Comparison of ENCODE assay signal across 24 cellular contexts in the genomic region with DNA sequence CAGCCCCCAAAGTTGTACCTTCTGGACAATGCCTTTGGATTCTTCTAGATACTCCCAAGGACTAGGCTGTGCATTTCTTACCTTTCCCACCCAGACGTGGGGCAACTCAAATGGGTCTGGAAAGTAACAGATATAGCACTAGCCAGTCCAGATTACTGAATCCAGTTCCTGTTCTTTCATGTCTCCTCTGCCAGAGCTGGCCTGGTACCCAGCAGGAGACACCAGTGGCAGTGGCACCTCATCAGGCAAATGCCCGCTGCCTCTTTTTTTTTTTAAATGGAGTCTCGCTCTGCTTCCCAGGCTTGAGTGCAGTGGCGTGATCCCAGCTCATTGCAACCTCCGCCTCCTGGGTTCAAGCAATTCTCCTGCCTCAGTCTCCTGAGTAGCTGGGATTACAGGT.
"Had no signal": no experiment of that assay in that cellular context is flagged by ENCODE, and none has a peak within 500 bp of the region (broad histone marks: within the 10 kb centered on the region; RNA-seq: fewer than 3 reads in every experiment).

No MANE protein-coding gene starts in this region.

- H3K27me3 Mint-ChIP-seq: activated CD8-positive, alpha-beta memory T cell treated with anti-CD3 and anti-CD28 coated beads, Interleukin-2, amount 10 ng/mL, durations not matched to agents 7 days and 5 days; activated naive CD4-positive, alpha-beta T cell treated with anti-CD3 and anti-CD28 coated beads, Interleukin-2, amount 50 U/mL, for 24 hours; activated T-cell treated with anti-CD3 and anti-CD28 coated beads, Interleukin-2, amount 50 U/mL, for 24 hours had no signal

- DNase-seq: activated CD4-positive, alpha-beta T cell treated with anti-CD3 and anti-CD28 coated beads for 48 hours; activated CD4-positive, alpha-beta T cell treated with anti-CD3 and anti-CD28 coated beads, Interleukin-2, amount 50 U/mL, for 48 hours; activated CD4-positive, CD25-positive, alpha-beta regulatory T cell treated with anti-CD3 and anti-CD28 coated beads, Interleukin-2, amount 50 U/mL, for 72 hours; activated CD8-positive, alpha-beta memory T cell treated with anti-CD3 and anti-CD28 coated beads, Interleukin-2, amount 10 ng/mL, durations not matched to agents 7 days and 5 days; activated effector memory CD4-positive, alpha-beta T cell treated with Interleukin-2 at 50 U/mL for 16 hours; activated naive CD4-positive, alpha-beta T cell; activated T-cell treated with anti-CD3 and anti-CD28 coated beads, Interleukin-2, amount 50 U/mL, for 24 hours; aorta; central memory CD4-positive, alpha-beta T cell; KG1; NCI-H1048; NCI-H146; NCI-H187 treated with DMSO at 0.1 percent for 48 hours; NCI-H2081 treated with DMSO at 0.1 percent for 48 hours; NCI-H2227 treated with DMSO at 0.1 percent for 48 hours; NCI-H446 treated with DMSO at 0.1 percent for 48 hours; NCI-H524 treated with DMSO at 0.1 percent for 48 hours; NCI-H774; PC-9; SK-N-SH; SW 1271 had no signal

- H3K27ac Mint-ChIP-seq: activated CD8-positive, alpha-beta memory T cell treated with anti-CD3 and anti-CD28 coated beads, Interleukin-2, amount 10 ng/mL, durations not matched to agents 7 days and 5 days; activated naive CD4-positive, alpha-beta T cell treated with anti-CD3 and anti-CD28 coated beads, Interleukin-2, amount 50 U/mL, for 24 hours; activated T-cell treated with anti-CD3 and anti-CD28 coated beads, Interleukin-2, amount 50 U/mL, for 24 hours; activated T-helper 1 cell treated with anti-CD3 and anti-CD28 coated beads, Interleukin-12 subunit alpha, Interleukin-12 subunit beta, Interleukin-2, Interleukin-4 antibody, amounts not matched to agents 30 ng/mL and 10 ng/mL and 1 ng/mL, durations not matched to agents 14 hours and 24 hours and 36 hours had no signal

- H3K4me3 ChIP-seq: PC-9 had no signal

- FAIRE-seq: bronchial epithelial cell had no signal

- H3K27ac ChIP-seq: PC-9 had no signal

- H3K9me3 ChIP-seq: SK-N-SH had no signal

- ATAC-seq: activated CD8-positive, alpha-beta memory T cell treated with anti-CD3 and anti-CD28 coated beads, Interleukin-2, amount 10 ng/mL, durations not matched to agents 7 days and 5 days had no signal

- H3K4me3 Mint-ChIP-seq: activated CD8-positive, alpha-beta memory T cell treated with anti-CD3 and anti-CD28 coated beads, Interleukin-2, amount 10 ng/mL, durations not matched to agents 7 days and 5 days; activated naive CD4-positive, alpha-beta T cell treated with anti-CD3 and anti-CD28 coated beads, Interleukin-2, amount 50 U/mL, for 24 hours; activated T-cell treated with anti-CD3 and anti-CD28 coated beads, Interleukin-2, amount 50 U/mL, for 24 hours; activated T-helper 1 cell treated with anti-CD3 and anti-CD28 coated beads, Interleukin-12 subunit alpha, Interleukin-12 subunit beta, Interleukin-2, Interleukin-4 antibody, amounts not matched to agents 30 ng/mL and 10 ng/mL and 1 ng/mL, durations not matched to agents 14 hours and 24 hours and 36 hours had no signal

- H2AFZ ChIP-seq: PC-9 had no signal

- H3K9ac ChIP-seq: SK-N-SH had no signal

- H3K4me2 ChIP-seq: PC-9, SK-N-SH had no signal
